Comparison of ENCODE assay signal across 7 cellular contexts in the genomic region with DNA sequence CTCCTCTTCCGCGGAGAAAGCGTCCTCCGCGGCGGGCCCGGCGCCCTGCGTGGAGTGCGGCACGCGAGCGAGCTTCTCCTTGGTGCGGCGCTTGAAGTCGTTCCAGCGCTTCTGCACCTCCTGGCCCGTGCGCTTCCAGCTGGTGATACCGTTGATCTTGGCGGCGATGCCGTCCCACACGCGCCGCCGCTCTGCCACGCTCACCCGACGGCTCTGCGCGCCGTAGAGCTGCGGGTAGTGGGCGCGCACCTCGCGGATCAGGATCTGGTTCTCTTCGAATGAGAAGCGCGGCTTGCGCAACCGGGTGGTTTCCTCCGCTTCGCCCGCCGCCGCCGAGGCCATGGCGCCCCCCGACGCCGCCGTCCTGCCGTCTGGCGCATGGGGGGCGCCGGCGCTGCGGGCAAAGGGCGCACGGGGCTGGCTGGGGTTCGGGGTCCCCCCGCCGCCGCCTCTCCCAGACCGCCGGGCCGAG. TPM values are rescaled to one million over a fixed set of nuclear protein-coding genes. Genes with fewer than 3 reads are reported as not detected.
DNase-seq lines count a peak whose midpoint lies in the region; ATAC-seq and TF ChIP-seq lines count a peak whose summit lies in the region.

No MANE protein-coding gene starts in this region.

- no peaks in the 10 kb centered on the region for H3K27me3 Mint-ChIP-seq in chondrocyte (ENCODE audit: low read depth)

- H3K9ac ChIP-seq in PC-3 (ENCODE audit: low read length), result no peak overlapping the region; the same call in 1 of the 2 replicates

- in situ Hi-C loops in GM13976 (cut with MboI; ENCODE audit: low sequenced_read_pairs, unreplicated experiment), result no loop called here

- no peaks in the 10 kb centered on the region for H4K20me1 ChIP-seq in PC-3 (ENCODE audit: low read length)

- H3K36me3 Mint-ChIP-seq in chondrocyte (ENCODE audit: low read depth), result peaks cover 12% of the 10 kb centered on the region

- POLR2A ChIA-PET in PC-3 (lab: Charles Lee; ENCODE audit: unreplicated experiment), result no interaction called here

- H3F3A ChIP-seq in PC-3 (ENCODE audit: low read length, unreplicated experiment), result no peaks in the 10 kb centered on the region

- H3K9me3 Mint-ChIP-seq in chondrocyte (ENCODE audit: low read depth), result no peaks in the 10 kb centered on the region

- ATAC-seq in PC-3 (no peak), lung (ENCODE audit: insufficient read depth, low FRiP score) (no peak), GM21786 (IDR thresholded peaks at IDR 0.05; ENCODE audit: unreplicated experiment) (no peak)

- H3K4me3 ChIP-seq in PC-3 (ENCODE audit: low read length) (peak overlapping the region; percentile 85), lung (peak overlapping the region; percentile 76), tibial artery (peak overlapping the region; percentile 70 to 78)

- H3K4me3 Mint-ChIP-seq in chondrocyte (ENCODE audit: unreplicated experiment), result peak overlapping the region; percentile 67

- CTCF ChIA-PET in PC-3 (lab: Charles Lee), result no interaction called here

- peak; percentile 50 for DNase-seq in GM13976 (ENCODE audit: low spot score)
- no peak for DNase-seq in PC-3
- no peak for DNase-seq in chondrocyte (ENCODE audit: low spot score)
- DNase-seq in lung (ENCODE audit: low spot score), result no peak
- DNase-seq in tibial artery, result peak in 1 of 2 donors; percentile 33
- DNase-seq in NCI-H2107 treated with DMSO at 0.1 percent for 48 hours (lab: John Stamatoyannopoulos, UW; ENCODE audit: unreplicated experiment), result no peak

- intact Hi-C loops in PC-3 (cut with micrococcal nuclease) (no loop called here), tibial artery (cut with DNase I; ENCODE audit: low total_unique reads) (no loop called here)

- no peak overlapping the region for H3K27ac Mint-ChIP-seq in chondrocyte (ENCODE audit: unreplicated experiment)

- peak overlapping the region; percentile 64 for H2AFZ ChIP-seq in PC-3 (ENCODE audit: low read length)

- H3K9me2 ChIP-seq in PC-3 (replicated peaks; ENCODE audit: low read length), result no peaks in the 10 kb centered on the region

- H3K9me3 ChIP-seq in PC-3 (ENCODE audit: low read length) (no peaks in the 10 kb centered on the region), lung (ENCODE audit: control insufficient read depth in 2 of 2, insufficient read depth in 1 of 2, low read length in 1 of 2) (no peaks in the 10 kb centered on the region), tibial artery (no peaks in the 10 kb centered on the region)

- peaks cover 9% of the 10 kb centered on the region for H3K4me1 ChIP-seq in PC-3 (ENCODE audit: insufficient read depth, low read length)
- H3K4me1 ChIP-seq in lung (ENCODE audit: control insufficient read depth in 2 of 2, insufficient read depth in 2 of 2, low read length in 2 of 2), result peaks cover 0 to 6% of the 10 kb centered on the region in 2 donors
- peaks cover 0 to 25% (median 14%) of the 10 kb centered on the region in 4 donors for H3K4me1 ChIP-seq in tibial artery

- no peak for TF ChIP-seq CTCF in GM13976 (IDR thresholded peaks at IDR 0.05; ENCODE audit: borderline replicate concordance, control extremely low read depth, extremely low read depth, insufficient read depth, missing control alignments)
- TF ChIP-seq CTCF in PC-3 (conservative IDR thresholded peaks at IDR 0.05; ENCODE audit: low read depth, low read length), result no peak
- TF ChIP-seq CTCF in chondrocyte (IDR thresholded peaks at IDR 0.05), result no peak
- TF ChIP-seq CTCF in lung (IDR thresholded peaks at IDR 0.05; ENCODE audit: control extremely low read depth, extremely low read depth), result no peak
- TF ChIP-seq CTCF in tibial artery (IDR thresholded peaks at IDR 0.05), result no peak

- no peaks in the 10 kb centered on the region for H3K27me3 ChIP-seq in PC-3 (ENCODE audit: low read length)
- H3K27me3 ChIP-seq in lung (ENCODE audit: control insufficient read depth, insufficient read depth), result no peaks in the 10 kb centered on the region
- no peaks in the 10 kb centered on the region for H3K27me3 ChIP-seq in tibial artery

- peaks cover 10% of the 10 kb centered on the region; the same call in 1 of the 2 replicates for H3K79me2 ChIP-seq in PC-3 (ENCODE audit: low read length)

- H3K27ac ChIP-seq in PC-3 (ENCODE audit: low read length) (no peak overlapping the region), lung (ENCODE audit: low read depth in 1 of 2, low read length in 1 of 2) (no peak overlapping the region), tibial artery (peak overlapping the region; percentile 71 to 76)

- peaks cover 17% of the 10 kb centered on the region for H3K4me1 Mint-ChIP-seq in chondrocyte (ENCODE audit: low read depth)

- WGBS in lung, 2 donors, result 8 to 11% methylated on average over 67 to 69 of the region's 69 CpGs

- H3K4me2 ChIP-seq in PC-3 (ENCODE audit: low read length), result peak overlapping the region; percentile 93

- no TSS peak for BruUV-seq in PC-3 (replicated peaks; lab: Mats Ljungman, UMichigan)

- H3K36me3 ChIP-seq in PC-3 (ENCODE audit: low read depth, low read length), result no peaks in the 10 kb centered on the region
- peaks cover 3 to 7% of the 10 kb centered on the region in 2 donors for H3K36me3 ChIP-seq in lung (ENCODE audit: control insufficient read depth in 2 of 2, insufficient read depth in 2 of 2, low read length in 2 of 2)
- peaks cover 6 to 29% (median 21%) of the 10 kb centered on the region in 3 donors for H3K36me3 ChIP-seq in tibial artery

RNA-seq across cellular contexts. Expression of a gene that starts 0.9 kb away (rescaled TPM):
- total RNA-seq in PC-3 (2014; rRNA removed) (5.4 and 12.0 TPM in 2 replicates), chondrocyte (11.9 to 13.1 TPM (median 12.5 TPM) in 3 replicates), lung (1 to 10 TPM; 2.9 to 6.7 TPM)
- 1 to 10 TPM; 3.8 to 5.3 TPM for polyA plus RNA-seq in lung

RNA-seq across cellular contexts. Expression of a gene that starts 13.1 kb away (rescaled TPM):
- total RNA-seq in PC-3 (2014; rRNA removed) (not detected in 2 replicates), chondrocyte (not detected in 3 replicates), lung (not detected)
- polyA plus RNA-seq in lung, result not detected

RNA-seq across cellular contexts. Expression of a gene that starts 15.5 kb away (rescaled TPM):
- 31.5 and 38.6 TPM in 2 replicates for total RNA-seq in PC-3 (2014; rRNA removed)
- 24.9 to 30.5 TPM (median 28.6 TPM) in 3 replicates for total RNA-seq in chondrocyte
- 10 to 100 TPM; 21.8 to 24.3 TPM for total RNA-seq in lung
- polyA plus RNA-seq in lung, result 10 to 100 TPM; 10.9 to 16.5 TPM

RNA-seq across cellular contexts. Expression of a gene that starts 37.3 kb away (rescaled TPM):
- total RNA-seq in PC-3 (2014; rRNA removed), result 0.33 and 0.40 TPM in 2 replicates
- not detected in 3 replicates for total RNA-seq in chondrocyte
- under 1 TPM; 0.43 to 0.49 TPM for total RNA-seq in lung
- polyA plus RNA-seq in lung, result under 1 TPM; 0.53 to 0.68 TPM

RNA-seq across cellular contexts. Expression of a gene that starts 38.5 kb away (rescaled TPM):
- total RNA-seq in PC-3 (2014; rRNA removed), result 36.6 and 67.3 TPM in 2 replicates
- total RNA-seq in chondrocyte, result 56.5 to 63.3 TPM (median 58.0 TPM) in 3 replicates
- total RNA-seq in lung, result 10 to 100 TPM; 47.5 to 82.1 TPM
- 100 to 1,000 TPM in 1 of 2 donors, 10 to 100 TPM in 1; 40.3 to 125 TPM for polyA plus RNA-seq in lung

Comparison
In these comparisons a context has a peak if more than half of its experiments do, and no peak if none do; other contexts are left out.
1. H3K27ac ChIP-seq: peak in tibial artery (2 of 2); none in PC-3 (single experiment) and lung (0 of 2).
2. Peak in every context shown above with its lines, with median percentiles within 50 percentile points of each other: H3K4me3 ChIP-seq.